27 cellular contexts compared by ENCODE assay signal in the genomic region with DNA sequence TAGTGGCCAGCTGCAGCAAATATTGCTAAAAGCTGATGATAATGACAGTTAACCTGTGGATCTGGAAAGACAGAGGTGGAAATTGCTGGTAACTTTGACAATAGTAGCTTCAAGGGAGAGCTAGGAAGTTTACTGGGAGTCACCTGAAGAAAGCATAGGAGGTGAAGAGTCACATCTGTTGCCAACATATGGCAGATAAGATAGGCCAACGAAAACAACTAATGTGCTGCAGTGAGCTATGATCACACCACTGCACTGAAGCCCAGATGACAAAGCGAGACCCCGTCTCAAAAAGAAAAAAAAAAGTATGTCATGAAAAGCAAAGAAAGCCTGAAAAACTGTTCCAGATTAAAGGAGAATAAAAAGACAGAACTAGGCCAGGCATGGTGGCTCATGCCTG. TPM values are rescaled to one million over a fixed set of nuclear protein-coding genes. Genes with fewer than 3 reads are reported as not detected.
DNase-seq lines count a peak whose midpoint lies in the region; ATAC-seq, FAIRE-seq and TF ChIP-seq lines count a peak whose summit lies in the region.
"Had no signal": no experiment of that assay in that cellular context is flagged by ENCODE, and none has a peak within 500 bp of the region (broad histone marks: within the 10 kb centered on the region; RNA-seq: fewer than 3 reads in every experiment).

No MANE protein-coding gene starts in this region.

- H2AFZ ChIP-seq in K562 (ENCODE audit: low read depth, low read length), result peak overlapping the region; percentile 66
- H2AFZ ChIP-seq in keratinocyte (ENCODE audit: control insufficient read depth, low read length), result peak overlapping the region; percentile 17

- DNase-seq in NCI-H2171 treated with DMSO at 0.1 percent for 48 hours (lab: John Stamatoyannopoulos, UW), result peak; percentile 62
- no peak for DNase-seq in NCI-H2171 (lab: John Stamatoyannopoulos, UW)
- peak; percentile 18 for DNase-seq in OCI-M1 (lab: John Stamatoyannopoulos, UW)
- peak; percentile 37 to 77 (median 54) for DNase-seq in K562 (ENCODE audit: extremely low read depth in 1 of 4, low spot score in 3 of 4)
- no peak for DNase-seq in keratinocyte (ENCODE audit: low read depth, low spot score)
- DNase-seq in kidney, result no peak
- DNase-seq in Peyer's patch, result no peak
- DNase-seq in HT-29 (ENCODE audit: low spot score), result no peak
- DNase-seq: 8988T; ACHN; BE2C; C1 segment of cervical spinal cord; CD4-positive, alpha-beta memory T cell; CD4-positive, CD25-positive, alpha-beta regulatory T cell; CD8-positive, alpha-beta memory T cell; COR-L47; DMS153; DMS53; DMS79; DND-41; EL; GDM1 had no signal

- H3K9ac ChIP-seq in K562 (ENCODE audit: insufficient read depth in 1 of 2, low read depth in 2 of 2, low read length in 2 of 2), result peak overlapping the region in 1 of 2 experiments; percentile 51; a peak in 2 of 4 replicates
- H3K9ac ChIP-seq in keratinocyte (ENCODE audit: control insufficient read depth, extremely low read depth, insufficient read depth, low read length), result no peak overlapping the region
- H3K9ac ChIP-seq in kidney (ENCODE audit: low read length in 2 of 2), result no peak overlapping the region
- H3K9ac ChIP-seq: BLaER1 had no signal

- no TSS peak for BruUV-seq in K562 (replicated peaks; lab: Mats Ljungman, UMichigan)

- TF ChIP-seq RAD21 in K562 (CRISPR knock-in tag; conservative IDR thresholded peaks at IDR 0.05 in 1 of 2, IDR thresholded peaks at IDR 0.05 in 1 of 2), result no peak

- FAIRE-seq in K562 (lab: Jason Lieb, UNC) (peak; percentile 67), keratinocyte (lab: Jason Lieb, UNC) (no peak), kidney (lab: Jason Lieb, UNC) (no peak)
- FAIRE-seq: A204.1, GM12878, GM12892, GM18507 had no signal

- H3K27ac ChIP-seq in K562 (ENCODE audit: extremely low read depth, low read depth, low read length) (peak overlapping the region; percentile 62), keratinocyte (ENCODE audit: control insufficient read depth, insufficient read depth, low read length) (no peak overlapping the region), kidney (ENCODE audit: low read depth in 2 of 2, low read length in 2 of 2) (no peak overlapping the region), Peyer's patch (no peak overlapping the region)
- H3K27ac ChIP-seq: BLaER1 had no signal

- dilution Hi-C loops in keratinocyte (cut with MboI; ENCODE audit: extremely low pct_ligation_motif_present, low sequenced_read_pairs), result no loop called here

- H3K27me3 ChIP-seq in K562 (ENCODE audit: control insufficient read depth in 2 of 2, insufficient read depth in 2 of 2, low read length in 2 of 2) (no peaks in the 10 kb centered on the region), keratinocyte (ENCODE audit: control insufficient read depth, extremely low read depth, insufficient read depth, low read length) (no peaks in the 10 kb centered on the region), Peyer's patch (no peaks in the 10 kb centered on the region)
- H3K27me3 ChIP-seq: BE2C, BLaER1 had no signal

- H3K9me1 ChIP-seq in K562 (ENCODE audit: control insufficient read depth, insufficient read depth, low read length) (no peaks in the 10 kb centered on the region), keratinocyte (ENCODE audit: control insufficient read depth, extremely low read depth, insufficient read depth, low read length) (no peaks in the 10 kb centered on the region)

- ATAC-seq in K562, result no peak
- ATAC-seq: GM12878 had no signal

- H3K4me1 ChIP-seq in K562 (replicated peaks in 1 of 2; ENCODE audit: control insufficient read depth in 2 of 2, insufficient read depth in 2 of 2, low read length in 2 of 2), result peaks cover 17 to 34% of the 10 kb centered on the region in 2 experiments
- H3K4me1 ChIP-seq in keratinocyte (ENCODE audit: control insufficient read depth, extremely low read depth, insufficient read depth, low read length), result peaks cover 8% of the 10 kb centered on the region
- H3K4me1 ChIP-seq in kidney (ENCODE audit: control insufficient read depth in 1 of 2, insufficient read depth in 1 of 2, low read depth in 1 of 2, low read length in 2 of 2), result no peaks in the 10 kb centered on the region
- H3K4me1 ChIP-seq in Peyer's patch, result peaks cover 0 to 7% (median 6%) of the 10 kb centered on the region in 4 donors
- H3K4me1 ChIP-seq: BE2C had no signal

- H3K4me2 ChIP-seq in K562 (ENCODE audit: insufficient read depth, low read length) (peak overlapping the region; percentile 73), keratinocyte (ENCODE audit: control insufficient read depth, extremely low read depth, insufficient read depth, low read depth, low read length) (no peak overlapping the region)
- H3K4me2 ChIP-seq: BLaER1 had no signal

- peaks cover 11% of the 10 kb centered on the region; the same call in 2 of the 3 replicates for H3K79me2 ChIP-seq in K562 (ENCODE audit: control insufficient read depth, insufficient read depth, low read length)
- no peaks in the 10 kb centered on the region for H3K79me2 ChIP-seq in keratinocyte (ENCODE audit: control insufficient read depth, insufficient read depth, low read length)

- H3K4me3 ChIP-seq in K562 (no peak overlapping the region), keratinocyte (ENCODE audit: control insufficient read depth in 2 of 3, extremely low read depth in 1 of 3, insufficient read depth in 2 of 3, low read depth in 1 of 3, low read length in 3 of 3) (no peak overlapping the region), kidney (ENCODE audit: low read length in 2 of 2) (no peak overlapping the region), Peyer's patch (no peak overlapping the region)
- H3K4me3 ChIP-seq: BLaER1, GM12878 had no signal

- no peak for TF ChIP-seq POLR2A in K562 (conservative IDR thresholded peaks at IDR 0.05)
- no peak for TF ChIP-seq POLR2A in Peyer's patch (IDR thresholded peaks at IDR 0.05)

- in situ Hi-C loops in K562 (cut with MboI), result no loop called here

- H3K36me3 ChIP-seq in K562 (ENCODE audit: control insufficient read depth, insufficient read depth, low read length) (no peaks in the 10 kb centered on the region), keratinocyte (ENCODE audit: control insufficient read depth in 2 of 2, extremely low read depth in 1 of 2, insufficient read depth in 2 of 2, low read length in 2 of 2) (no peaks in the 10 kb centered on the region), kidney (ENCODE audit: control insufficient read depth in 1 of 2, insufficient read depth in 2 of 2, low read length in 2 of 2) (no peaks in the 10 kb centered on the region), Peyer's patch (no peaks in the 10 kb centered on the region)
- H3K36me3 ChIP-seq: BE2C, BLaER1 had no signal

- CTCF ChIA-PET in K562 (lab: Yijun Ruan, JAX; ENCODE audit: low intra/inter-chr PET ratio), result no interaction called here

- TF ChIP-seq CTCF in K562 (IDR thresholded peaks at IDR 0.05 in 2 of 3, conservative IDR thresholded peaks at IDR 0.05 in 1 of 3; ENCODE audit: insufficient read depth in 2 of 3, low read depth in 1 of 3, low read length in 3 of 3) (no peak), keratinocyte (optimal IDR thresholded peaks at IDR 0.05 in 1 of 3, IDR thresholded peaks at IDR 0.05 in 1 of 3, conservative IDR thresholded peaks at IDR 0.05 in 1 of 3; ENCODE audit: extremely low read depth in 1 of 3, insufficient read depth in 2 of 3, low read length in 3 of 3) (no peak), kidney (IDR thresholded peaks at IDR 0.05; ENCODE audit: borderline replicate concordance, extremely low read depth, insufficient read depth) (no peak), Peyer's patch (IDR thresholded peaks at IDR 0.05) (no peak)

- 0% methylated on average over 3 of the region's 3 CpGs for WGBS in K562 (ENCODE audit: insufficient coverage, low coverage, missing lambda C conversion rate)

- no peaks in the 10 kb centered on the region for H3K9me3 ChIP-seq in K562 (replicated peaks; ENCODE audit: control insufficient read depth, insufficient read depth, low read depth, low read length)
- H3K9me3 ChIP-seq in keratinocyte (ENCODE audit: control insufficient read depth, low read depth, low read length), result no peaks in the 10 kb centered on the region
- H3K9me3 ChIP-seq in kidney (ENCODE audit: control insufficient read depth in 1 of 2, low read length in 2 of 2), result no peaks in the 10 kb centered on the region
- H3K9me3 ChIP-seq in Peyer's patch, result no peaks in the 10 kb centered on the region
- H3K9me3 ChIP-seq: BE2C, BLaER1 had no signal

- peak; percentile 93 for TF ChIP-seq EP300 in K562 (IDR thresholded peaks at IDR 0.05; ENCODE audit: low read length)

- H4K20me1 ChIP-seq in K562 (replicated peaks; ENCODE audit: control insufficient read depth, insufficient read depth, low read length), result no peaks in the 10 kb centered on the region
- H4K20me1 ChIP-seq in keratinocyte (ENCODE audit: control insufficient read depth, extremely low read depth, insufficient read depth, low read length), result no peaks in the 10 kb centered on the region
- H4K20me1 ChIP-seq: BLaER1 had no signal

- POLR2A ChIA-PET in K562 (lab: Yijun Ruan, JAX), result interaction anchor here (0.5 to 2.2 kb wide), 8 partner anchors 10 to 131 kb away, joined by 3 to 11 read pairs (median 3); a partner anchor contains a TSS

- intact Hi-C loops in K562 (cut with micrococcal nuclease), result no loop called here
- intact Hi-C loops in kidney (cut with DNase I), result no loop called here

RNA-seq across cellular contexts. Expression of a gene that starts 4.3 kb away (rescaled TPM):
- 43.6 and 51.3 TPM in 2 replicates for total RNA-seq in K562 (2011; cell fraction: chromatin; rRNA removed; ENCODE audit: low replicate concordance)
- 17.5 and 22.8 TPM in 2 replicates for total RNA-seq in K562 (2011; cell fraction: nucleolus; rRNA removed)
- total RNA-seq in K562 (2011; cell fraction: nucleoplasm; rRNA removed), result 9.8 and 24.3 TPM in 2 replicates
- 4.7 and 5.1 TPM in 2 replicates for total RNA-seq in K562 (2014; rRNA removed)
- total RNA-seq in K562 (2014; rRNA removed; fragmentation: Illumina TruSeq; extraction: Trizol), result 4.3 and 4.4 TPM in 2 replicates
- 4.9 TPM in 2 replicates for total RNA-seq in K562 (2015; rRNA removed; fragmentation: Illumina TruSeq; extraction: Trizol)
- 8.9 and 9.3 TPM in 2 replicates for total RNA-seq in K562 (2021)
- 4.5 and 7.0 TPM in 2 replicates for polyA plus RNA-seq in K562 (2011; rRNA removed)
- 10.6 and 14.2 TPM in 2 replicates for polyA plus RNA-seq in K562 (2011; cell fraction: cytosol; rRNA removed)
- polyA plus RNA-seq in K562 (2011; cell fraction: nucleus; rRNA removed), result 10.6 and 27.2 TPM in 2 replicates
- 2.6 and 3.4 TPM in 2 replicates for polyA plus RNA-seq in K562 (2012)
- 4.9 and 6.7 TPM in 2 replicates for polyA plus RNA-seq in K562 (2014; fragmentation: Illumina TruSeq; extraction: Trizol)
- polyA plus RNA-seq in K562 (2014; fragmentation: Nextera tagmentation; extraction: Ambion mirVana), result under 1 TPM; 0.89 to 0.94 TPM
- 3.1 and 4.2 TPM in 2 replicates for polyA plus RNA-seq in K562 (2014; rRNA removed)
- polyA minus RNA-seq in K562 (2011; rRNA and poly(A)+ RNA removed), result 14.6 and 17.6 TPM in 2 replicates
- 10.1 and 14.1 TPM in 2 replicates for polyA minus RNA-seq in K562 (2011; cell fraction: cytosol; rRNA and poly(A)+ RNA removed)
- 8.3 and 11.3 TPM in 2 replicates for polyA minus RNA-seq in K562 (2011; cell fraction: nucleus; rRNA and poly(A)+ RNA removed)
- 3.8 to 5.8 TPM (median 4.7 TPM) in 3 replicates for polyA plus RNA-seq in keratinocyte
- 3.1 TPM for polyA plus RNA-seq in keratinocyte (2011; ENCODE audit: low read depth)
- 2.8 and 4.0 TPM in 2 replicates for polyA plus RNA-seq in keratinocyte (2011; cell fraction: cytosol; rRNA removed)
- 18.4 and 18.8 TPM in 2 replicates for polyA plus RNA-seq in keratinocyte (2011; cell fraction: nucleus; rRNA removed)
- 3.3 and 3.4 TPM in 2 replicates for polyA plus RNA-seq in keratinocyte (2012; ENCODE audit: low replicate concordance)
- polyA minus RNA-seq in keratinocyte, result 24.1 to 75.7 TPM (median 28.9 TPM) in 3 replicates
- polyA minus RNA-seq in keratinocyte (2011; cell fraction: cytosol; rRNA and poly(A)+ RNA removed), result 5.8 TPM
- polyA minus RNA-seq in keratinocyte (2011; cell fraction: nucleus; rRNA and poly(A)+ RNA removed), result 9.8 and 20.1 TPM in 2 replicates
- total RNA-seq in kidney, result 8.0 TPM
- 1.5 TPM for polyA plus RNA-seq in kidney (ENCODE audit: insufficient read depth, low read depth, low replicate concordance)
- 10 to 100 TPM; 16.5 to 72.6 (median 26.4) TPM for total RNA-seq in Peyer's patch
- 10.4 and 17.7 TPM in 2 replicates for total RNA-seq in HT-29 (2014; rRNA removed; shearing (Covaris generic))

Comparison
In these comparisons a context has a peak if more than half of its experiments do, and no peak if none do; other contexts are left out.
1. DNase-seq: peak in NCI-H2171 treated with DMSO at 0.1 percent for 48 hours (single experiment), OCI-M1 (single experiment) and K562 (4 of 4); none in NCI-H2171 (single experiment), keratinocyte (single experiment), kidney (single experiment), Peyer's patch (0 of 3) and HT-29 (single experiment).